In genomic region chr6:106620931-106621672, GRCh38 we compare ENCODE assay signal across 1 cellular context.
TF ChIP-seq lines count a peak whose summit lies in the region.

No MANE protein-coding gene starts in this region.

TF ChIP-seq in HepG2, 621 proteins besides CTCF, POLR2A, EP300 and RAD21 (continued from another document):
- no peak for TF ChIP-seq RFXAP (CRISPR knock-in tag; IDR thresholded peaks at IDR 0.05; ENCODE audit: borderline replicate concordance)
- no peak for TF ChIP-seq ZNF343 (CRISPR knock-in tag; IDR thresholded peaks at IDR 0.05)
- no peak for TF ChIP-seq ZNF550 (CRISPR knock-in tag; IDR thresholded peaks at IDR 0.05; ENCODE audit: borderline replicate concordance)
- TF ChIP-seq KLF6 (CRISPR knock-in tag; IDR thresholded peaks at IDR 0.05), result no peak
- TF ChIP-seq ZNF644 (CRISPR knock-in tag; IDR thresholded peaks at IDR 0.05; ENCODE audit: low read depth), result no peak
- TF ChIP-seq MIER2 (CRISPR knock-in tag; IDR thresholded peaks at IDR 0.05), result no peak
- no peak for TF ChIP-seq ZMYM2 (CRISPR knock-in tag; IDR thresholded peaks at IDR 0.05)
- TF ChIP-seq ZNF3 (CRISPR knock-in tag; IDR thresholded peaks at IDR 0.05), result no peak
- no peak for TF ChIP-seq TCF12 (IDR thresholded peaks at IDR 0.05)
- no peak for TF ChIP-seq TCF12 (CRISPR knock-in tag; IDR thresholded peaks at IDR 0.05)
- TF ChIP-seq MEIS2 (CRISPR knock-in tag; IDR thresholded peaks at IDR 0.05), result no peak
- no peak for TF ChIP-seq FOXJ3 (CRISPR knock-in tag; IDR thresholded peaks at IDR 0.05; ENCODE audit: borderline replicate concordance)
- TF ChIP-seq SP4 (CRISPR knock-in tag; IDR thresholded peaks at IDR 0.05), result no peak
- TF ChIP-seq HIVEP1 (CRISPR knock-in tag; IDR thresholded peaks at IDR 0.05), result no peak
- no peak for TF ChIP-seq CENPT (CRISPR knock-in tag; IDR thresholded peaks at IDR 0.05; ENCODE audit: low read depth)
- no peak for TF ChIP-seq ZNF160 (CRISPR knock-in tag; IDR thresholded peaks at IDR 0.05)
- TF ChIP-seq ZNF441 (CRISPR knock-in tag; IDR thresholded peaks at IDR 0.05; ENCODE audit: borderline replicate concordance), result no peak
- no peak for TF ChIP-seq ZNF614 (CRISPR knock-in tag; IDR thresholded peaks at IDR 0.05; ENCODE audit: borderline replicate concordance)
- TF ChIP-seq ZHX1 (CRISPR knock-in tag; IDR thresholded peaks at IDR 0.05; ENCODE audit: low read depth), result no peak
